Comparison of ENCODE assay signal across 8 cellular contexts in genomic region chr5:180494510-180495181, GRCh38. TPM values are rescaled to one million over a fixed set of nuclear protein-coding genes. Genes with fewer than 3 reads are reported as not detected.
DNase-seq lines count a peak whose midpoint lies in the region; ATAC-seq and TF ChIP-seq lines count a peak whose summit lies in the region.

No MANE protein-coding gene starts in this region.

- H3K27ac Mint-ChIP-seq in activated CD8-positive, alpha-beta memory T cell treated with anti-CD3 and anti-CD28 coated beads, Interleukin-2, amount 10 ng/mL, durations not matched to agents 7 days and 5 days: peak overlapping the region; percentile 93

- no peaks in the 10 kb centered on the region for H3K36me3 ChIP-seq in mucosa of stomach (ENCODE audit: control insufficient read depth, insufficient read depth, low read length)

- peak; percentile 45 for ATAC-seq in GM21528 (IDR thresholded peaks at IDR 0.05; ENCODE audit: low FRiP score, unreplicated experiment)
- peak; percentile 50 for ATAC-seq in activated CD8-positive, alpha-beta memory T cell treated with anti-CD3 and anti-CD28 coated beads, Interleukin-2, amount 10 ng/mL, durations not matched to agents 7 days and 5 days

- H3K9me3 ChIP-seq in mucosa of stomach (ENCODE audit: control insufficient read depth, low read length): no peaks in the 10 kb centered on the region

- no peaks in the 10 kb centered on the region for H3K9me3 Mint-ChIP-seq in activated CD8-positive, alpha-beta memory T cell treated with anti-CD3 and anti-CD28 coated beads, Interleukin-2, amount 10 ng/mL, durations not matched to agents 7 days and 5 days (ENCODE audit: low read depth)

- in situ Hi-C loops in G401 (cut with HindIII; ENCODE audit: low sequenced_read_pairs): no loop called here

- DNase-seq in G401 (ENCODE audit: low spot score): peak; percentile 27
- peak; percentile 47 for DNase-seq in HuH-7.5 (ENCODE audit: low spot score)
- peak; percentile 59 for DNase-seq in activated CD8-positive, alpha-beta memory T cell treated with anti-CD3 and anti-CD28 coated beads, Interleukin-2, amount 10 ng/mL, durations not matched to agents 7 days and 5 days
- no peak for DNase-seq in epithelial cell of proximal tubule (ENCODE audit: low read depth)
- peak; percentile 4 to 32 for DNase-seq in stimulated activated CD8-positive, alpha-beta memory T cell treated with anti-CD3 and anti-CD28 coated beads, Interleukin-7, amount 100 ng/mL, for 48 hours (ENCODE audit: extremely low read depth in 1 of 2, low read depth in 1 of 2)
- no peak for DNase-seq in OCI-M2 (lab: John Stamatoyannopoulos, UW; ENCODE audit: unreplicated experiment)

- H3K4me1 Mint-ChIP-seq in activated CD8-positive, alpha-beta memory T cell treated with anti-CD3 and anti-CD28 coated beads, Interleukin-2, amount 10 ng/mL, durations not matched to agents 7 days and 5 days: peaks cover 42% of the 10 kb centered on the region

- H3K4me3 ChIP-seq in epithelial cell of proximal tubule (ENCODE audit: low read depth, low read length) (peak overlapping the region; percentile 76), mucosa of stomach (ENCODE audit: low read length) (peak overlapping the region; percentile 47)

- TF ChIP-seq CTCF in epithelial cell of proximal tubule (conservative IDR thresholded peaks at IDR 0.05; ENCODE audit: low read depth, low read length): no peak

- no peaks in the 10 kb centered on the region for H3K27me3 ChIP-seq in mucosa of stomach (ENCODE audit: control insufficient read depth, insufficient read depth, low read length)

- H3K4me1 ChIP-seq in mucosa of stomach (ENCODE audit: control insufficient read depth, insufficient read depth, low read length): peaks cover 16% of the 10 kb centered on the region

- peak overlapping the region; percentile 85 for H3K4me3 Mint-ChIP-seq in activated CD8-positive, alpha-beta memory T cell treated with anti-CD3 and anti-CD28 coated beads, Interleukin-2, amount 10 ng/mL, durations not matched to agents 7 days and 5 days

- H3K36me3 Mint-ChIP-seq in activated CD8-positive, alpha-beta memory T cell treated with anti-CD3 and anti-CD28 coated beads, Interleukin-2, amount 10 ng/mL, durations not matched to agents 7 days and 5 days: peaks cover 18% of the 10 kb centered on the region

- CTCF ChIA-PET in activated CD8-positive, alpha-beta memory T cell treated with anti-CD3 and anti-CD28 coated beads, Interleukin-2, amount 10 ng/mL, durations not matched to agents 7 days and 5 days (lab: Charles Lee): interaction anchor here (1.0 to 2.2 kb wide), 2 partner anchors 24 to 73 kb away, joined by 3 to 6 read pairs; no protein-coding TSS in a partner anchor

- no peaks in the 10 kb centered on the region for H3K27me3 Mint-ChIP-seq in activated CD8-positive, alpha-beta memory T cell treated with anti-CD3 and anti-CD28 coated beads, Interleukin-2, amount 10 ng/mL, durations not matched to agents 7 days and 5 days

- H3K9ac ChIP-seq in mucosa of stomach (ENCODE audit: low read length): peak overlapping the region; percentile 85

RNA-seq across cellular contexts. Expression of gene CNOT6, which starts 0.5 kb away (rescaled TPM):
- 15.5 and 18.0 TPM in 2 replicates for total RNA-seq in G401 (2014; rRNA removed; shearing (Covaris generic))
- 10 to 100 TPM; 39.7 to 44.4 TPM for total RNA-seq in activated CD8-positive, alpha-beta memory T cell treated with anti-CD3 and anti-CD28 coated beads, Interleukin-2, amount 10 ng/mL, durations not matched to agents 7 days and 5 days
- total RNA-seq in epithelial cell of proximal tubule: 10.0 and 10.6 TPM in 2 replicates

Comparison
In these comparisons a context has a peak if more than half of its experiments do, and no peak if none do; other contexts are left out.
1. DNase-seq: peak in G401 (single experiment), HuH-7.5 (single experiment), activated CD8-positive, alpha-beta memory T cell treated with anti-CD3 and anti-CD28 coated beads, Interleukin-2, amount 10 ng/mL, durations not matched to agents 7 days and 5 days (single experiment) and stimulated activated CD8-positive, alpha-beta memory T cell treated with anti-CD3 and anti-CD28 coated beads, Interleukin-7, amount 100 ng/mL, for 48 hours (2 of 2); none in epithelial cell of proximal tubule (single experiment) and OCI-M2 (single experiment).